In the genomic region with DNA sequence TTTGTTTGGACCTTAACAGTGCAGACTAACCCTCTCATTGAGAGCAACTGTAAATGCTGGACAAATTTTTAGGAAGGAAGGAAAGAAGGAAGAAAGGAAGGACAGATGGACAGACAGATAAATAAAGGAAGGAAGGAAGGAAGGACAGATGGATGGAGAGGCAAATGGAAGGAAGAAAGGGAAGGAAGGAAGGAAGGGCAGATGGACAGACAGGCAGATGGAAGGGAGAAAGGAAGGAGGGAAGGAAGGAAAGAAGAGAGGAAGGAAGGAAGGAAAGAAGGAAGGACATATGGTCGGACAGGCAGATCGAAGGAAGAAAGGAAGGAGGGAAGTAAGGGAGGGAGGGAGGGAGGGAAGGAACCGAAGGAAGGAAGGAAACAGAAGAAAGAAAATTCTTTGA, we compare ENCODE assay signal across 8 cellular contexts.
"Had no signal": no experiment of that assay in that cellular context is flagged by ENCODE, and none has a peak within 500 bp of the region (broad histone marks: within the 10 kb centered on the region; RNA-seq: fewer than 3 reads in every experiment).

No MANE protein-coding gene starts in this region.

- FAIRE-seq: G401.6, GM12878, GM12891, GM12892, GM18507, GM19239 had no signal

- ATAC-seq: GM12878 had no signal

- DNase-seq: GDM1, GF-D8 had no signal

- H3K4me3 ChIP-seq: GM12878 had no signal
